In genomic region chr3:159157275-159157674, GRCh38 we compare ENCODE assay signal across 25 cellular contexts.
"Had no signal": no experiment of that assay in that cellular context is flagged by ENCODE, and none has a peak within 500 bp of the region (broad histone marks: within the 10 kb centered on the region; RNA-seq: fewer than 3 reads in every experiment).

No MANE protein-coding gene starts in this region.

- H3K4me3 ChIP-seq: colonic mucosa, coronary artery, dorsolateral prefrontal cortex, esophagus muscularis mucosa, esophagus squamous epithelium, gastrocnemius medialis, gastroesophageal sphincter, heart left ventricle, heart right ventricle, hepatocyte had no signal

- DNase-seq: colonic mucosa; cortex of kidney; dermis blood vessel endothelial cell; dorsolateral prefrontal cortex; effector CD4-positive, alpha-beta T cell; effector CD8-positive, alpha-beta T cell; effector memory CD4-positive, alpha-beta T cell; effector memory CD8-positive, alpha-beta T cell; endodermal cell; erythroblast; esophagus squamous epithelium; foreskin fibroblast; foreskin keratinocyte; foreskin melanocyte; gastrocnemius medialis; glutamatergic neuron; head of caudate nucleus; heart left ventricle; heart right ventricle had no signal

- H3K27ac ChIP-seq: colonic mucosa, coronary artery, dorsolateral prefrontal cortex, epithelial cell of prostate, esophagus muscularis mucosa, esophagus squamous epithelium, foreskin keratinocyte, gastrocnemius medialis, gastroesophageal sphincter, heart left ventricle, heart right ventricle, hepatocyte had no signal

- H3K9me3 ChIP-seq: colonic mucosa, esophagus muscularis mucosa, esophagus squamous epithelium, gastrocnemius medialis, gastroesophageal sphincter, heart left ventricle, heart right ventricle had no signal

- H3K4me1 ChIP-seq: colonic mucosa, esophagus muscularis mucosa, esophagus squamous epithelium, gastrocnemius medialis, gastroesophageal sphincter, heart left ventricle had no signal

- H3K4me2 ChIP-seq: hepatocyte had no signal

- H3K27me3 ChIP-seq: colonic mucosa, dorsolateral prefrontal cortex, esophagus muscularis mucosa, esophagus squamous epithelium, foreskin keratinocyte, gastrocnemius medialis, gastroesophageal sphincter, heart left ventricle, heart right ventricle, hepatocyte had no signal

- H3K36me3 ChIP-seq: colonic mucosa, esophagus muscularis mucosa, esophagus squamous epithelium, gastrocnemius medialis, gastroesophageal sphincter, heart left ventricle, heart right ventricle had no signal

- H3K79me2 ChIP-seq: hepatocyte had no signal

- H2AFZ ChIP-seq: hepatocyte had no signal

- ATAC-seq: effector memory CD8-positive, alpha-beta T cell; esophagus mucosa; foreskin keratinocyte; gastrocnemius medialis; gastroesophageal sphincter; heart left ventricle; heart right ventricle had no signal
